In the genomic region with DNA sequence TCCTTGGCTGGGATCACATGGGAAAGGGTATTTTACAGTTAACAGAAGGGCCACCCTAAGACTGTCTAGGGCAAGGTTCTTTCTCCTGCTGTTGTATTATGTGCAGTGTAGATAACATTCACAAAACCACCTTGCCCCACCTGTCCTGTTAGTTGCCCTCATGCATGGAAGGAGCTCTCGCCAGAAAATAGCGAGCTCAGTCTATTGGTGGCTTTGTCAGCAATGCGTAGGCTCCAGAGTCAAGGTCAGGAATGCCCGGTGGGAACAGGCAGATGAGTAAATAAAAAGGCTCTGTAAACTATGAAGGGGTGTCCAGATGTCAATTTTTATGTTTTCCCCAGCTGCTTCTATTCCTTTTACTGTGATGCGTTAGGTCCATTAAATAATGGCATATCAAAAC, we compare ENCODE assay signal across 24 cellular contexts.
"Had no signal": no experiment of that assay in that cellular context is flagged by ENCODE, and none has a peak within 500 bp of the region (broad histone marks: within the 10 kb centered on the region; RNA-seq: fewer than 3 reads in every experiment).

No MANE protein-coding gene starts in this region.

- H3K9me3 Mint-ChIP-seq: activated CD4-positive, alpha-beta memory T cell treated with anti-CD3 and anti-CD28 coated beads for 36 hours; activated naive CD4-positive, alpha-beta T cell treated with anti-CD3 and anti-CD28 coated beads for 36 hours; activated T-cell treated with anti-CD3 and anti-CD28 coated beads, Interleukin-2, amount 50 U/mL, for 4 hours; activated T-helper 1 cell treated with anti-CD3 and anti-CD28 coated beads, Interleukin-12 subunit alpha, Interleukin-12 subunit beta, Interleukin-2, Interleukin-4 antibody, amounts not matched to agents 30 ng/mL and 10 ng/mL and 1 ng/mL, durations not matched to agents 14 hours and 24 hours and 36 hours had no signal

- H3K36me3 Mint-ChIP-seq: activated CD4-positive, alpha-beta memory T cell treated with anti-CD3 and anti-CD28 coated beads for 36 hours; activated naive CD4-positive, alpha-beta T cell treated with anti-CD3 and anti-CD28 coated beads, Interleukin-2, amount 50 U/mL, for 72 hours had no signal

- ATAC-seq: activated naive CD4-positive, alpha-beta T cell treated with anti-CD3 and anti-CD28 coated beads, Interleukin-2, amount 50 U/mL, for 72 hours; activated T-cell treated with anti-CD3 and anti-CD28 coated beads, Interleukin-2, amount 50 U/mL, for 4 hours; body of pancreas; Panc1 had no signal

- H3K4me3 Mint-ChIP-seq: activated CD4-positive, alpha-beta memory T cell treated with anti-CD3 and anti-CD28 coated beads for 36 hours; activated naive CD4-positive, alpha-beta T cell treated with anti-CD3 and anti-CD28 coated beads for 36 hours; activated T-cell treated with anti-CD3 and anti-CD28 coated beads, Interleukin-2, amount 50 U/mL, for 4 hours; activated T-helper 1 cell treated with anti-CD3 and anti-CD28 coated beads, Interleukin-12 subunit alpha, Interleukin-12 subunit beta, Interleukin-2, Interleukin-4 antibody, amounts not matched to agents 30 ng/mL and 10 ng/mL and 1 ng/mL, durations not matched to agents 14 hours and 24 hours and 36 hours had no signal

- H3K27ac Mint-ChIP-seq: activated CD4-positive, alpha-beta memory T cell treated with anti-CD3 and anti-CD28 coated beads for 36 hours; activated naive CD4-positive, alpha-beta T cell treated with anti-CD3 and anti-CD28 coated beads for 36 hours; activated naive CD4-positive, alpha-beta T cell treated with anti-CD3 and anti-CD28 coated beads, Interleukin-2, amount 50 U/mL, for 72 hours; activated T-helper 1 cell treated with anti-CD3 and anti-CD28 coated beads, Interleukin-12 subunit alpha, Interleukin-12 subunit beta, Interleukin-2, Interleukin-4 antibody, amounts not matched to agents 30 ng/mL and 10 ng/mL and 1 ng/mL, durations not matched to agents 14 hours and 24 hours and 36 hours had no signal

- DNase-seq: activated CD4-positive, alpha-beta memory T cell treated with anti-CD3 and anti-CD28 coated beads for 36 hours; activated CD4-positive, alpha-beta T cell treated with anti-CD3 and anti-CD28 coated beads, Interleukin-2, amount 50 U/mL, for 1 hour; activated CD8-positive, alpha-beta memory T cell treated with anti-CD3 and anti-CD28 coated beads, Interleukin-2, amount 50 U/mL, for 4 hours; activated gamma-delta T cell treated with Interleukin-2 at 50 U/mL for 16 hours; activated naive CD4-positive, alpha-beta T cell treated with anti-CD3 and anti-CD28 coated beads for 36 hours; activated T-cell treated with anti-CD3 and anti-CD28 coated beads for 4 hours; activated T-cell treated with anti-CD3 and anti-CD28 coated beads, Interleukin-2, amount 50 U/mL, for 4 hours; adrenal gland; cortex of kidney; Karpas-422; KBM-7; NCI-H1105 treated with DMSO at 0.1 percent for 48 hours; NCI-H1436; NCI-H187; NCI-H2029 treated with DMSO at 0.1 percent for 48 hours; NCI-H2107; NCI-H524; NCI-H774; SJCRH30; T1000 had no signal
